Comparison of ENCODE assay signal across 8 cellular contexts in genomic region chr7:7257899-7258692, GRCh38.
DNase-seq lines count a peak whose midpoint lies in the region; ATAC-seq and TF ChIP-seq lines count a peak whose summit lies in the region.

No MANE protein-coding gene starts in this region.

- no peaks in the 10 kb centered on the region for H3K27me3 ChIP-seq in KMS-11 (ENCODE audit: insufficient read depth, low read depth)
- no peaks in the 10 kb centered on the region for H3K27me3 ChIP-seq in BE2C

- H3K9me3 ChIP-seq in BE2C, result no peaks in the 10 kb centered on the region

- H3K79me2 ChIP-seq in KMS-11 (ENCODE audit: insufficient read depth, low read depth), result no peaks in the 10 kb centered on the region

- DNase-seq in globus pallidus (ENCODE audit: low spot score), result peak; percentile 29
- DNase-seq in NCI-H2196 (lab: John Stamatoyannopoulos, UW; ENCODE audit: unreplicated experiment), result no peak
- DNase-seq in NCI-H2171 treated with DMSO at 0.1 percent for 48 hours (lab: John Stamatoyannopoulos, UW), result no peak
- no peak for DNase-seq in BE2C
- DNase-seq in stimulated activated CD4-positive, alpha-beta T cell treated with anti-CD3 and anti-CD28 coated beads, Interleukin-2, amount 100 ng/mL, for 24 hours, result no peak

- no peaks in the 10 kb centered on the region for H4K20me1 ChIP-seq in KMS-11 (ENCODE audit: insufficient read depth)

- H3K4me3 ChIP-seq in KMS-11 (IDR thresholded peaks at IDR 0.05; ENCODE audit: insufficient read depth, low read depth, low read length), result no peak overlapping the region
- no peak overlapping the region for H3K4me3 ChIP-seq in BE2C (ENCODE audit: low read depth, low read length)

- no peak overlapping the region for H2AFZ ChIP-seq in KMS-11 (ENCODE audit: low read depth)

- H3K4me1 ChIP-seq in KMS-11 (ENCODE audit: low read depth, poor library complexity, severe bottlenecking) (peaks cover 57% of the 10 kb centered on the region), BE2C (no peaks in the 10 kb centered on the region)

- no peak overlapping the region for H3K9ac ChIP-seq in KMS-11

- TF ChIP-seq CTCF in KMS-11 (conservative IDR thresholded peaks at IDR 0.05; ENCODE audit: low read depth, low read length) (no peak), BE2C (IDR thresholded peaks at IDR 0.05; ENCODE audit: low read depth, low read length) (no peak)

- TF ChIP-seq POLR2A in GM18505 (IDR thresholded peaks at IDR 0.05; ENCODE audit: borderline replicate concordance, extremely low read depth, insufficient read depth, insufficient read length), result no peak

- ATAC-seq in GM18505 (IDR thresholded peaks at IDR 0.05; ENCODE audit: unreplicated experiment) (peak; percentile 88), GM21576 (IDR thresholded peaks at IDR 0.05; ENCODE audit: unreplicated experiment) (peak; percentile 95)

- H3K4me2 ChIP-seq in KMS-11, result peak overlapping the region; percentile 68

- peak overlapping the region; percentile 39; the same call in 1 of the 2 replicates for H3K27ac ChIP-seq in KMS-11

- H3K36me3 ChIP-seq in KMS-11 (ENCODE audit: insufficient read depth) (no peaks in the 10 kb centered on the region), BE2C (no peaks in the 10 kb centered on the region)
